In genomic region chr2:48601349-48601748, GRCh38 we compare ENCODE assay signal across 8 cellular contexts. TPM values are rescaled to one million over a fixed set of nuclear protein-coding genes. Genes with fewer than 3 reads are reported as not detected.
DNase-seq lines count a peak whose midpoint lies in the region; ATAC-seq, FAIRE-seq and TF ChIP-seq lines count a peak whose summit lies in the region.
"Had no signal": no experiment of that assay in that cellular context is flagged by ENCODE, and none has a peak within 500 bp of the region (broad histone marks: within the 10 kb centered on the region; RNA-seq: fewer than 3 reads in every experiment).

No MANE protein-coding gene starts in this region.

- no peak for FAIRE-seq in GM12891 (lab: Jason Lieb, UNC)

- no peaks in the 10 kb centered on the region for H3K36me3 Mint-ChIP-seq in CD8-positive, alpha-beta T cell

- TF ChIP-seq POLR2A in GM12891 (IDR thresholded peaks at IDR 0.05; ENCODE audit: low read depth, low read length): no peak

- no peaks in the 10 kb centered on the region for H3K9me3 ChIP-seq in heart right ventricle
- H3K9me3 ChIP-seq in CD8-positive, alpha-beta T cell (ENCODE audit: low read length): no peaks in the 10 kb centered on the region

- in situ Hi-C loops in SK-MEL-5 (cut with HindIII; ENCODE audit: low pct_unique_long_range_greater_than_20kb, low sequenced_read_pairs): no loop called here

- WGBS in heart right ventricle, 2 donors: 64 to 70% methylated on average over 7 of the region's 7 CpGs

- peaks cover 3% of the 10 kb centered on the region for H3K27me3 Mint-ChIP-seq in CD8-positive, alpha-beta T cell (ENCODE audit: low read depth)

- no peaks in the 10 kb centered on the region for H3K4me1 Mint-ChIP-seq in CD8-positive, alpha-beta T cell (ENCODE audit: low read depth)

- CTCF ChIA-PET in CD8-positive, alpha-beta T cell (lab: Charles Lee): no interaction called here

- ATAC-seq in HG02571 (IDR thresholded peaks at IDR 0.05; ENCODE audit: unreplicated experiment) (peak; percentile 52), heart right ventricle (peak in 3 of 8 donors; percentile 66 to 78 (median 73))
- no peak for ATAC-seq in CD8-positive, alpha-beta T cell

- peak; percentile 65 for TF ChIP-seq CTCF in GM12864 (IDR thresholded peaks at IDR 0.05; ENCODE audit: low read depth, low read length, missing control alignments)
- TF ChIP-seq CTCF in heart right ventricle (IDR thresholded peaks at IDR 0.05): peak in 7 of 9 donors; percentile 25 to 55 (median 33)
- no peak for TF ChIP-seq CTCF in CD8-positive, alpha-beta T cell (IDR thresholded peaks at IDR 0.05)

- no peaks in the 10 kb centered on the region for H3K9me3 Mint-ChIP-seq in CD8-positive, alpha-beta T cell
- H3K9me3 Mint-ChIP-seq: T-helper 1 cell treated with Interleukin-12 subunit alpha and Interleukin-12 subunit beta and Interleukin-4 antibody, amounts not matched to agents 30 μg/mL and 1 μg/mL, for 36 hours had no signal

- no peak overlapping the region for H3K4me3 ChIP-seq in GM12864 (ENCODE audit: low read depth, low read length)
- no peak overlapping the region for H3K4me3 ChIP-seq in heart right ventricle
- no peak overlapping the region for H3K4me3 ChIP-seq in CD8-positive, alpha-beta T cell (ENCODE audit: low read depth, low read length)

- POLR2A ChIA-PET in CD8-positive, alpha-beta T cell (lab: Charles Lee): no interaction called here

- DNase-seq in GM12864 (ENCODE audit: low read depth): no peak
- peak; percentile 41 for DNase-seq in SK-MEL-5 (ENCODE audit: low read depth, low spot score)
- peak in 1 of 2 donors; percentile 8 for DNase-seq in heart right ventricle
- DNase-seq in hepatic stellate cell (ENCODE audit: low spot score): no peak
- no peak for DNase-seq in GM12891 (ENCODE audit: insufficient read length, low spot score)
- no peak for DNase-seq in CD8-positive, alpha-beta T cell

- H3K27ac Mint-ChIP-seq in CD8-positive, alpha-beta T cell: no peak overlapping the region
- H3K27ac Mint-ChIP-seq: T-helper 1 cell treated with Interleukin-12 subunit alpha and Interleukin-12 subunit beta and Interleukin-4 antibody, amounts not matched to agents 30 μg/mL and 1 μg/mL, for 36 hours had no signal

- H3K27me3 ChIP-seq in heart right ventricle: no peaks in the 10 kb centered on the region
- no peaks in the 10 kb centered on the region for H3K27me3 ChIP-seq in CD8-positive, alpha-beta T cell (ENCODE audit: insufficient read depth, low read length)

- intact Hi-C loops in heart right ventricle (cut with DNase I): loop anchor here in 4 of 10 donors (5.0 to 10.0 kb wide), 3 partner anchors 126 to 1893 kb away; no protein-coding TSS in a partner anchor
- intact Hi-C loops in CD8-positive, alpha-beta T cell (cut with DNase I, micrococcal nuclease): loop anchor here (5.0 to 10.0 kb wide), 2 partner anchors 1891 to 1893 kb away; no protein-coding TSS in a partner anchor

- no peak overlapping the region for H3K4me3 Mint-ChIP-seq in CD8-positive, alpha-beta T cell
- H3K4me3 Mint-ChIP-seq: T-helper 1 cell treated with Interleukin-12 subunit alpha and Interleukin-12 subunit beta and Interleukin-4 antibody, amounts not matched to agents 30 μg/mL and 1 μg/mL, for 36 hours had no signal

- H3K27ac ChIP-seq in heart right ventricle: no peak overlapping the region
- no peak overlapping the region for H3K27ac ChIP-seq in CD8-positive, alpha-beta T cell (ENCODE audit: low read depth, low read length)

- H3K36me3 ChIP-seq in heart right ventricle: peaks cover 0 to 33% (median 5%) of the 10 kb centered on the region in 9 donors
- H3K36me3 ChIP-seq in CD8-positive, alpha-beta T cell (ENCODE audit: insufficient read depth, low read length): no peaks in the 10 kb centered on the region

- H3K4me1 ChIP-seq in heart right ventricle: no peaks in the 10 kb centered on the region
- no peaks in the 10 kb centered on the region for H3K4me1 ChIP-seq in CD8-positive, alpha-beta T cell (ENCODE audit: insufficient read depth, low read length)

TF ChIP-seq in GM12891, 5 proteins besides CTCF, POLR2A, EP300 and RAD21:
- no peak for TF ChIP-seq POU2F2 (IDR thresholded peaks at IDR 0.05; ENCODE audit: low read depth, low read length)
- no peak for TF ChIP-seq PAX5 (IDR thresholded peaks at IDR 0.05; ENCODE audit: insufficient read depth, low read length, severe bottlenecking)
- no peak for TF ChIP-seq POLR2AphosphoS5 (IDR thresholded peaks at IDR 0.05; ENCODE audit: low read depth, low read length)
- TF ChIP-seq SPI1 (IDR thresholded peaks at IDR 0.05; ENCODE audit: low read depth, low read length): no peak
- TF ChIP-seq TAF1 (IDR thresholded peaks at IDR 0.05; ENCODE audit: low read depth, low read length): no peak
TF ChIP-seq in GM12891: peak in this region for 0.

RNA-seq across cellular contexts. Expression of gene GTF2A1L, which starts 16.3 kb away (rescaled TPM):
- not detected in 2 replicates for total RNA-seq in SK-MEL-5 (2014; rRNA removed; shearing (Covaris generic))
- not detected in 2 replicates for polyA plus RNA-seq in SK-MEL-5 (2015; cell fraction: cytosol; rRNA removed)
- polyA plus RNA-seq in SK-MEL-5 (2015; cell fraction: nucleus; rRNA removed): 0.56 TPM in 1 of 2 replicates, not detected in the other
- not detected for total RNA-seq in heart right ventricle
- under 1 TPM; 0.22 to 0.43 TPM for polyA plus RNA-seq in heart right ventricle
- polyA plus RNA-seq in GM12891 (2012; ENCODE audit: low read depth, missing spikeins): not detected
- total RNA-seq in CD8-positive, alpha-beta T cell: not detected
